ENCODE assay signal across 20 cellular contexts in genomic region chr12:52383331-52383730, GRCh38. TPM values are rescaled to one million over a fixed set of nuclear protein-coding genes. Genes with fewer than 3 reads are reported as not detected.
A peak's percentile ranks its signal among the peaks of the same experiment; 100 is the strongest.
DNase-seq lines count a peak whose midpoint lies in the region; ATAC-seq, FAIRE-seq and TF ChIP-seq lines count a peak whose summit lies in the region.
"Had no signal": no experiment of that assay in that cellular context is flagged by ENCODE, and none has a peak within 500 bp of the region (broad histone marks: within the 10 kb centered on the region; RNA-seq: fewer than 3 reads in every experiment).

No MANE protein-coding gene starts in this region.

- H3K36me3 ChIP-seq in H1 (ENCODE audit: control insufficient read depth in 2 of 4, insufficient read depth in 4 of 4, low read length in 3 of 4) = no peaks in the 10 kb centered on the region
- H3K36me3 ChIP-seq in neuronal stem cell (replicated peaks in 1 of 2; ENCODE audit: control insufficient read depth in 2 of 2, insufficient read depth in 2 of 2, low read length in 2 of 2) = no peaks in the 10 kb centered on the region
- no peaks in the 10 kb centered on the region for H3K36me3 ChIP-seq in GM23248 (ENCODE audit: low read depth)
- H3K36me3 ChIP-seq: BE2C, HAP-1 had no signal

- H3K9me3 ChIP-seq in H1 (ENCODE audit: insufficient read depth in 2 of 2, low read depth in 1 of 2, low read length in 1 of 2) (no peaks in the 10 kb centered on the region), neuronal stem cell (replicated peaks in 1 of 2; ENCODE audit: control insufficient read depth in 2 of 2, insufficient read depth in 1 of 2, low read depth in 1 of 2, low read length in 2 of 2) (no peaks in the 10 kb centered on the region), GM23248 (ENCODE audit: low read depth) (no peaks in the 10 kb centered on the region)
- H3K9me3 ChIP-seq: A549, BE2C, HAP-1 had no signal

- H3K4me3 ChIP-seq in H1 (ENCODE audit: extremely low read depth in 1 of 4, insufficient read depth in 2 of 4, low read depth in 3 of 4, low read length in 4 of 4) (no peak overlapping the region), neuronal stem cell (ENCODE audit: low read length in 2 of 2) (no peak overlapping the region), GM23248 (no peak overlapping the region)
- H3K4me3 ChIP-seq: A549, GM23338, HAP-1 had no signal

- H3K79me2 ChIP-seq in H1 (ENCODE audit: control insufficient read depth in 1 of 2, insufficient read depth in 2 of 2, low read length in 2 of 2) = no peaks in the 10 kb centered on the region
- no peaks in the 10 kb centered on the region for H3K79me2 ChIP-seq in GM23248 (ENCODE audit: insufficient read depth)

- H3K4ac ChIP-seq in H1 (replicated peaks; ENCODE audit: insufficient read length, low read depth, low read length) (no peak overlapping the region), neuronal stem cell (ENCODE audit: low read length) (no peak overlapping the region)

- no peaks in the 10 kb centered on the region for H4K20me1 ChIP-seq in H1 (replicated peaks in 1 of 2; ENCODE audit: control insufficient read depth in 1 of 2, insufficient read depth in 2 of 2, low read length in 2 of 2)
- H4K20me1 ChIP-seq in GM23248 (ENCODE audit: insufficient read depth) = no peaks in the 10 kb centered on the region

- no peak overlapping the region for H2BK120ac ChIP-seq in H1 (replicated peaks; ENCODE audit: low read depth, low read length)
- no peak overlapping the region for H2BK120ac ChIP-seq in neuronal stem cell (ENCODE audit: low read depth, low read length)

- ATAC-seq in stimulated activated effector memory CD8-positive, alpha-beta T cell treated with anti-CD3 and anti-CD28 coated beads, Interleukin-12 subunit alpha, Interleukin-12 subunit beta, amount 100 ng/mL, for 72 hours = no peak
- no peak for ATAC-seq in GM21717 (IDR thresholded peaks at IDR 0.05; ENCODE audit: unreplicated experiment)
- ATAC-seq: A549, GM23338 had no signal

- WGBS in H1 (ENCODE audit: extremely low coverage in 1 of 2, insufficient coverage in 1 of 2, insufficient read length in 1 of 2, insufficient replicate concordance in 2 of 2, low coverage in 1 of 2, low lambda C conversion rate in 2 of 2, missing lambda C conversion rate in 1 of 2), 2 experiments = 85% methylated on average over 3 of the region's 3 CpGs; no CpG with 5 or more reads in 1 of the 2 experiments
- WGBS in neuronal stem cell (ENCODE audit: extremely low coverage in 2 of 2, insufficient read length in 2 of 2, insufficient replicate concordance in 1 of 2), 2 donors = no CpG with 5 or more reads among the region's 3 CpGs
- 50 to 63% methylated on average over 3 of the region's 3 CpGs for WGBS in GM23248 (ENCODE audit: low coverage in 1 of 2, low lambda C conversion rate in 2 of 2, missing lambda C conversion rate in 2 of 2), 2 experiments

- H4K8ac ChIP-seq in H1 (ENCODE audit: extremely low read depth, insufficient read depth, low read length) (peak overlapping the region; percentile 53; the same call in 1 of the 2 replicates), neuronal stem cell (ENCODE audit: low read depth, low read length) (no peak overlapping the region)

- H2BK15ac ChIP-seq in H1 (ENCODE audit: low read length) (no peak overlapping the region), neuronal stem cell (ENCODE audit: low read length) (no peak overlapping the region)

- no peak overlapping the region for H3K14ac ChIP-seq in H1 (ENCODE audit: insufficient read length)
- H3K14ac ChIP-seq in neuronal stem cell (ENCODE audit: low read length) = no peak overlapping the region

- H2AFZ ChIP-seq in H1 (ENCODE audit: low read length) = no peak overlapping the region
- H2AFZ ChIP-seq in neuronal stem cell (ENCODE audit: low read length) = no peak overlapping the region
- H2AFZ ChIP-seq in GM23248 = no peak overlapping the region
- H2AFZ ChIP-seq: GM23338 had no signal

- H2BK5ac ChIP-seq in H1 (ENCODE audit: low read depth, low read length) (no peak overlapping the region), neuronal stem cell (ENCODE audit: low read length) (no peak overlapping the region)

- H3K27me3 ChIP-seq in H1 (replicated peaks in 1 of 4; ENCODE audit: control insufficient read depth in 3 of 4, extremely low read depth in 1 of 4, insufficient read depth in 3 of 4, low read length in 3 of 4) (no peaks in the 10 kb centered on the region), neuronal stem cell (ENCODE audit: control insufficient read depth in 3 of 3, insufficient read depth in 3 of 3, low read depth in 1 of 3, low read length in 3 of 3) (peaks cover 0 to 5% (median 0%) of the 10 kb centered on the region in 3 experiments), GM23248 (replicated peaks; ENCODE audit: insufficient read depth) (peaks cover 31% of the 10 kb centered on the region)

- no peak overlapping the region for H3K27ac ChIP-seq in H1 (ENCODE audit: low read depth, low read length)
- H3K27ac ChIP-seq in neuronal stem cell (replicated peaks; ENCODE audit: low read length) = no peak overlapping the region
- no peak overlapping the region for H3K27ac ChIP-seq in GM23248
- H3K27ac ChIP-seq: A549, C4-2B had no signal

- peaks cover 10% of the 10 kb centered on the region for H3K4me1 Mint-ChIP-seq in stimulated activated effector memory CD8-positive, alpha-beta T cell treated with anti-CD3 and anti-CD28 coated beads, Interleukin-12 subunit alpha, Interleukin-12 subunit beta, amount 100 ng/mL, for 72 hours
- H3K4me1 Mint-ChIP-seq in endothelial cell (ENCODE audit: unreplicated experiment) = no peaks in the 10 kb centered on the region
- H3K4me1 Mint-ChIP-seq: GM23338 had no signal

- no peak overlapping the region for H2BK20ac ChIP-seq in H1 (ENCODE audit: low read length)

- DNase-seq in H1 (ENCODE audit: low read depth in 1 of 2, low spot score in 2 of 2) (no peak), neuronal stem cell (ENCODE audit: low spot score) (no peak), GM23248 (no peak), endothelial cell (ENCODE audit: low spot score) (no peak), DMS79 treated with DMSO at 0.1 percent for 48 hours (lab: John Stamatoyannopoulos, UW) (no peak)
- DNase-seq in stimulated activated effector memory CD8-positive, alpha-beta T cell treated with anti-CD3 and anti-CD28 coated beads, Interleukin-12 subunit alpha, Interleukin-12 subunit beta, amount 100 ng/mL, for 72 hours (ENCODE audit: low spot score in 2 of 2) = no peak
- DNase-seq: BE2C; CD4-positive, alpha-beta memory T cell; COR-L47; DMS153; GF-D8 had no signal

- POLR2A ChIA-PET in H1 (lab: Charles Lee; ENCODE audit: partially characterized antibody) = no interaction called here

- H3K27me3 Mint-ChIP-seq in endothelial cell (ENCODE audit: unreplicated experiment) = peaks cover 5% of the 10 kb centered on the region

- no peaks in the 10 kb centered on the region for H3F3A ChIP-seq in GM23248 (ENCODE audit: insufficient read depth)

- no peaks in the 10 kb centered on the region for H3K36me3 Mint-ChIP-seq in stimulated activated effector memory CD8-positive, alpha-beta T cell treated with anti-CD3 and anti-CD28 coated beads, Interleukin-12 subunit alpha, Interleukin-12 subunit beta, amount 100 ng/mL, for 72 hours
- H3K36me3 Mint-ChIP-seq in endothelial cell (ENCODE audit: low read depth, unreplicated experiment) = no peaks in the 10 kb centered on the region
- H3K36me3 Mint-ChIP-seq: CD4-positive, alpha-beta memory T cell had no signal

- no peak overlapping the region for H3K23ac ChIP-seq in H1 (ENCODE audit: insufficient read length)
- H3K23ac ChIP-seq in neuronal stem cell (ENCODE audit: low read depth, low read length, poor library complexity) = no peak overlapping the region

- no peak for TF ChIP-seq POLR2A in H1 (IDR thresholded peaks at IDR 0.05; ENCODE audit: control extremely low read depth in 1 of 2, low read depth in 2 of 2, low read length in 2 of 2)

- H3K4me2 ChIP-seq in H1 (ENCODE audit: insufficient read depth in 1 of 2, low read depth in 2 of 2, low read length in 2 of 2) (no peak overlapping the region), neuronal stem cell (ENCODE audit: insufficient read depth, low read length, poor library complexity, severe bottlenecking) (no peak overlapping the region), GM23248 (ENCODE audit: unreplicated experiment) (no peak overlapping the region)
- H3K4me2 ChIP-seq: A549, GM23338 had no signal

- no peak overlapping the region for H3K18ac ChIP-seq in H1 (ENCODE audit: extremely low read depth, low read length)
- H3K18ac ChIP-seq in neuronal stem cell (ENCODE audit: low read length) = no peak overlapping the region

- H4K5ac ChIP-seq in H1 (ENCODE audit: insufficient read length, low read depth, low read length) = no peak overlapping the region

- in situ Hi-C loops in GM23248 (cut with MboI) = loop anchor here (10.0 to 25.0 kb wide), 2 partner anchors 481 to 604 kb away; no protein-coding TSS in a partner anchor

- H3K9ac ChIP-seq in H1 (replicated peaks in 1 of 4; ENCODE audit: extremely low read depth in 1 of 4, low read depth in 3 of 4, low read length in 3 of 4) (no peak overlapping the region), neuronal stem cell (ENCODE audit: low read depth, low read length, poor library complexity) (peak overlapping the region; percentile 18), GM23248 (no peak overlapping the region)

- H3K4me3 Mint-ChIP-seq in stimulated activated effector memory CD8-positive, alpha-beta T cell treated with anti-CD3 and anti-CD28 coated beads, Interleukin-12 subunit alpha, Interleukin-12 subunit beta, amount 100 ng/mL, for 72 hours = no peak overlapping the region
- H3K4me3 Mint-ChIP-seq in endothelial cell (ENCODE audit: unreplicated experiment) = no peak overlapping the region
- H3K4me3 Mint-ChIP-seq: GM23338, IgD-negative memory B cell had no signal

- no peak for TF ChIP-seq EP300 in H1 (IDR thresholded peaks at IDR 0.05; ENCODE audit: borderline replicate concordance in 1 of 2, low read depth in 2 of 2, low read length in 2 of 2)

- H3K79me1 ChIP-seq in H1 (ENCODE audit: low read depth, low read length) = no peaks in the 10 kb centered on the region; the same call in 1 of the 2 replicates
- no peaks in the 10 kb centered on the region for H3K79me1 ChIP-seq in neuronal stem cell (ENCODE audit: low read depth, low read length)

- peak overlapping the region; percentile 46 for H3K27ac Mint-ChIP-seq in stimulated activated effector memory CD8-positive, alpha-beta T cell treated with anti-CD3 and anti-CD28 coated beads, Interleukin-12 subunit alpha, Interleukin-12 subunit beta, amount 100 ng/mL, for 72 hours
- no peak overlapping the region for H3K27ac Mint-ChIP-seq in endothelial cell (ENCODE audit: unreplicated experiment)
- H3K27ac Mint-ChIP-seq: GM23338 had no signal

- no peak for TF ChIP-seq RAD21 in H1 (IDR thresholded peaks at IDR 0.05 in 1 of 2, conservative IDR thresholded peaks at IDR 0.05 in 1 of 2; ENCODE audit: low read depth in 2 of 2, low read length in 2 of 2)

- no peak overlapping the region for H4K91ac ChIP-seq in H1 (replicated peaks; ENCODE audit: insufficient read length, low read length)
- H4K91ac ChIP-seq in neuronal stem cell (ENCODE audit: low read depth, low read length, poor library complexity) = no peak overlapping the region

- no peak overlapping the region for H2AK5ac ChIP-seq in H1 (ENCODE audit: low read depth, low read length)
- no peak overlapping the region for H2AK5ac ChIP-seq in neuronal stem cell (ENCODE audit: low read depth, low read length)

- H3K9me3 Mint-ChIP-seq in stimulated activated effector memory CD8-positive, alpha-beta T cell treated with anti-CD3 and anti-CD28 coated beads, Interleukin-12 subunit alpha, Interleukin-12 subunit beta, amount 100 ng/mL, for 72 hours = no peaks in the 10 kb centered on the region
- no peaks in the 10 kb centered on the region for H3K9me3 Mint-ChIP-seq in endothelial cell (ENCODE audit: unreplicated experiment)
- H3K9me3 Mint-ChIP-seq: GM23338, IgD-negative memory B cell had no signal

- CTCF ChIA-PET in H1 (lab: Charles Lee; ENCODE audit: partially characterized antibody) = interaction anchor here (0.8 to 11.3 kb wide), 14 partner anchors 8 to 597 kb away, joined by 3 to 105 read pairs (median 4); partner anchors contain the start of gene KRT85

- no peaks in the 10 kb centered on the region for H3K23me2 ChIP-seq in H1 (ENCODE audit: low read depth, low read length)

- H3K4me1 ChIP-seq in H1 (replicated peaks in 1 of 4; ENCODE audit: control insufficient read depth in 3 of 4, insufficient read depth in 4 of 4, low read length in 3 of 4) = no peaks in the 10 kb centered on the region
- no peaks in the 10 kb centered on the region for H3K4me1 ChIP-seq in neuronal stem cell (ENCODE audit: control insufficient read depth in 2 of 2, insufficient read depth in 1 of 2, low read depth in 1 of 2, low read length in 2 of 2)
- H3K4me1 ChIP-seq in GM23248 (ENCODE audit: insufficient read depth) = no peaks in the 10 kb centered on the region
- H3K4me1 ChIP-seq: A549, BE2C, HAP-1 had no signal

- H3K56ac ChIP-seq in H1 (replicated peaks; ENCODE audit: insufficient read length, low read depth, low read length) = no peak overlapping the region

- H3K9me2 ChIP-seq in GM23248 (ENCODE audit: insufficient read depth) = no peaks in the 10 kb centered on the region

- no peak for FAIRE-seq in H1 (lab: Jason Lieb, UNC)
- FAIRE-seq: D721Med had no signal

- no peak overlapping the region for H2BK12ac ChIP-seq in H1 (ENCODE audit: low read depth, low read length)
- H2BK12ac ChIP-seq in neuronal stem cell (ENCODE audit: low read length) = no peak overlapping the region

- TF ChIP-seq CTCF in H1 (IDR thresholded peaks at IDR 0.05; ENCODE audit: control extremely low read depth in 1 of 3, insufficient read depth in 1 of 3, low read depth in 1 of 3, low read length in 3 of 3) (no peak), endothelial cell (IDR thresholded peaks at IDR 0.05; ENCODE audit: unreplicated experiment) (no peak)

RNA-seq across cellular contexts. Expression of gene KRT84, which starts 2.1 kb away (rescaled TPM):
- not detected in 2 replicates for total RNA-seq in H1 (2021; fragmentation: NEBNext Ultra II Directional; extraction: Animal tissue kit (Norgen Biotek cat#: 25700))
- polyA plus RNA-seq in H1 (2011; rRNA removed) = not detected in 2 replicates
- not detected for polyA plus RNA-seq in H1 (2011; cell fraction: cytosol; rRNA removed)
- not detected for polyA plus RNA-seq in H1 (2011; cell fraction: nucleus; rRNA removed)
- polyA plus RNA-seq in H1 (2012, experiment 1 of 2) = not detected in 4 replicates
- polyA plus RNA-seq in H1 (2012, experiment 2 of 2) = not detected
- not detected for polyA plus RNA-seq in H1 (2013, experiment 1 of 2)
- not detected for polyA plus RNA-seq in H1 (2013, experiment 2 of 2)
- polyA minus RNA-seq in H1 (2011; rRNA and poly(A)+ RNA removed) = not detected in 2 replicates
- not detected for polyA minus RNA-seq in H1 (2011; cell fraction: cytosol; rRNA and poly(A)+ RNA removed)
- polyA minus RNA-seq in H1 (2011; cell fraction: nucleus; rRNA and poly(A)+ RNA removed) = not detected
- polyA plus RNA-seq in neuronal stem cell (2013, experiment 1 of 2) = not detected
- polyA plus RNA-seq in neuronal stem cell (2013, experiment 2 of 2) = not detected
- not detected in 2 replicates for total RNA-seq in GM23248 (2014; rRNA removed; shearing (Covaris generic))
- not detected in 2 replicates for polyA plus RNA-seq in GM23248 (2016; fragmentation: Nextera tagmentation; extraction: Ambion mirVana)
- not detected for total RNA-seq in endothelial cell (ENCODE audit: unreplicated experiment)
- total RNA-seq: CD4-positive, alpha-beta memory T cell; GM23338; HT1080 had no signal
- polyA plus RNA-seq: A549; AG04450; CD4-positive, alpha-beta memory T cell; GM23338; IgD-negative memory B cell had no signal

RNA-seq across cellular contexts. Expression of gene KRT85, which starts 16.1 kb away (rescaled TPM):
- total RNA-seq in H1 (2021; fragmentation: NEBNext Ultra II Directional; extraction: Animal tissue kit (Norgen Biotek cat#: 25700)) = not detected in 2 replicates
- polyA plus RNA-seq in H1 (2011; rRNA removed) (not detected in 2 replicates), GM23248 (2016; fragmentation: Nextera tagmentation; extraction: Ambion mirVana) (not detected in 2 replicates)
- not detected for polyA plus RNA-seq in H1 (2011; cell fraction: cytosol; rRNA removed)
- polyA plus RNA-seq in H1 (2011; cell fraction: nucleus; rRNA removed) = not detected
- polyA plus RNA-seq in H1 (2012, experiment 1 of 2) = not detected in 4 replicates
- polyA plus RNA-seq in H1 (2012, experiment 2 of 2) = not detected
- not detected for polyA plus RNA-seq in H1 (2013, experiment 1 of 2)
- polyA plus RNA-seq in H1 (2013, experiment 2 of 2) = not detected
- not detected in 2 replicates for polyA minus RNA-seq in H1 (2011; rRNA and poly(A)+ RNA removed)
- not detected for polyA minus RNA-seq in H1 (2011; cell fraction: cytosol; rRNA and poly(A)+ RNA removed)
- polyA minus RNA-seq in H1 (2011; cell fraction: nucleus; rRNA and poly(A)+ RNA removed) = not detected
- polyA plus RNA-seq in neuronal stem cell (2013, experiment 1 of 2) = not detected
- polyA plus RNA-seq in neuronal stem cell (2013, experiment 2 of 2) = not detected
- total RNA-seq in GM23248 (2014; rRNA removed; shearing (Covaris generic)) = not detected in 2 replicates
- total RNA-seq in endothelial cell (ENCODE audit: unreplicated experiment) = not detected
- total RNA-seq: CD4-positive, alpha-beta memory T cell; GM23338; HT1080 had no signal
- polyA plus RNA-seq: AG04450; CD4-positive, alpha-beta memory T cell; GM23338; IgD-negative memory B cell had no signal

RNA-seq across cellular contexts. Expression of gene KRT82, which starts 22.8 kb away (rescaled TPM):
- not detected in 2 replicates for total RNA-seq in H1 (2021; fragmentation: NEBNext Ultra II Directional; extraction: Animal tissue kit (Norgen Biotek cat#: 25700))
- polyA plus RNA-seq in H1 (2011; rRNA removed) (not detected in 2 replicates), GM23248 (2016; fragmentation: Nextera tagmentation; extraction: Ambion mirVana) (not detected in 2 replicates)
- polyA plus RNA-seq in H1 (2011; cell fraction: cytosol; rRNA removed) = not detected
- polyA plus RNA-seq in H1 (2011; cell fraction: nucleus; rRNA removed) = not detected
- polyA plus RNA-seq in H1 (2012, experiment 1 of 2) = not detected in 4 replicates
- not detected for polyA plus RNA-seq in H1 (2012, experiment 2 of 2)
- polyA plus RNA-seq in H1 (2013, experiment 1 of 2) = not detected
- polyA plus RNA-seq in H1 (2013, experiment 2 of 2) = not detected
- polyA minus RNA-seq in H1 (2011; rRNA and poly(A)+ RNA removed) = not detected in 2 replicates
- not detected for polyA minus RNA-seq in H1 (2011; cell fraction: cytosol; rRNA and poly(A)+ RNA removed)
- polyA minus RNA-seq in H1 (2011; cell fraction: nucleus; rRNA and poly(A)+ RNA removed) = not detected
- polyA plus RNA-seq in neuronal stem cell (2013, experiment 1 of 2) = not detected
- not detected for polyA plus RNA-seq in neuronal stem cell (2013, experiment 2 of 2)
- total RNA-seq in GM23248 (2014; rRNA removed; shearing (Covaris generic)) = not detected in 2 replicates
- total RNA-seq in endothelial cell (ENCODE audit: unreplicated experiment) = not detected
- total RNA-seq: CD4-positive, alpha-beta memory T cell; GM23338; HT1080 had no signal
- polyA plus RNA-seq: A549; AG04450; CD4-positive, alpha-beta memory T cell; GM23338; IgD-negative memory B cell had no signal

RNA-seq across cellular contexts. Expression of gene KRT75, which starts 50.8 kb away (rescaled TPM):
- not detected in 2 replicates for total RNA-seq in H1 (2021; fragmentation: NEBNext Ultra II Directional; extraction: Animal tissue kit (Norgen Biotek cat#: 25700))
- not detected in 2 replicates for polyA plus RNA-seq in H1 (2011; rRNA removed)
- polyA plus RNA-seq in H1 (2011; cell fraction: cytosol; rRNA removed) = not detected
- polyA plus RNA-seq in H1 (2011; cell fraction: nucleus; rRNA removed) = not detected
- polyA plus RNA-seq in H1 (2012, experiment 1 of 2) = not detected in 4 replicates
- polyA plus RNA-seq in H1 (2012, experiment 2 of 2) = not detected
- polyA plus RNA-seq in H1 (2013, experiment 1 of 2) = not detected
- polyA plus RNA-seq in H1 (2013, experiment 2 of 2) = not detected
- polyA minus RNA-seq in H1 (2011; rRNA and poly(A)+ RNA removed) = not detected in 2 replicates
- polyA minus RNA-seq in H1 (2011; cell fraction: cytosol; rRNA and poly(A)+ RNA removed) = not detected
- polyA minus RNA-seq in H1 (2011; cell fraction: nucleus; rRNA and poly(A)+ RNA removed) = not detected
- not detected for polyA plus RNA-seq in neuronal stem cell (2013, experiment 1 of 2)
- polyA plus RNA-seq in neuronal stem cell (2013, experiment 2 of 2) = not detected
- not detected in 2 replicates for total RNA-seq in GM23248 (2014; rRNA removed; shearing (Covaris generic))
- not detected in 2 replicates for polyA plus RNA-seq in GM23248 (2016; fragmentation: Nextera tagmentation; extraction: Ambion mirVana)
- total RNA-seq in endothelial cell (ENCODE audit: unreplicated experiment) = not detected
- total RNA-seq: CD4-positive, alpha-beta memory T cell; GM23338; HT1080 had no signal
- polyA plus RNA-seq: A549; AG04450; CD4-positive, alpha-beta memory T cell; GM23338; IgD-negative memory B cell had no signal
